Comparison of ENCODE assay signal across 1 cellular context in the genomic region with DNA sequence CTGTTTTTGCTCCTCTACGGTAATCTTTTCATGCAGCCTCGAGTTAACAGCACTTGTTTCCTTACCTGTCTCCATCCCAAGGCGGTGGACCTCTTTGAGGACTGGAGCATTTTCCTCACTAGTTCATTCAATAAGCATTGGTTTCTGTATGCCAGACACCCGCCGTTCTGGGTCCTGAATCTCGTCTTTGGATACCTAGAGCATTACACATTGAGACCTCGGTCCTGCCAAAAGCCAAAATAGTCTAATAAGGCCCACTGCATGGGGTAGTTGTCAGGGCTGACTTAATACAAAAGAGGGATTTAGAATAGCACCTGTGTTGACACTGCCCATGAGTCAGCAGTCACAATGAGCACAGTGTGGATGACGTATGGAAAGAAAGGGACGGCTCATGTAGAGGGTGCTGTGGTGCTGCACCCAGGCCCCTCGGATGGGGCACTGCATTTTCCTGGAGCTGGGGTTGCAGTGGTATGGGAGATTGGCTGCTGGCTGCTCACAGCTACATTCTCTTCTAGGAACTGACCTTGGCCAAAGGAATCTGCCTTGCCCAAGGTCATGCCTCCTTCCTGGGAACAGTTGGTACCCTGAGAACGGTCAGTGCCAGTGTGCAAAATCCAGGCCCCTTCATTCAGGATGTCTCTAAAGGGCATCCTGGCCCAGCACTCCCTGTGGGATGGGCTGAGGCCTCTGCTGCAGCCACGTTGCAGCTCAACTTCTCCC.
TF ChIP-seq lines count a peak whose summit lies in the region.

No MANE protein-coding gene starts in this region.

TF ChIP-seq in GM23338, 12 proteins besides CTCF, POLR2A, EP300 and RAD21 (continued from another document):
- TF ChIP-seq, protein P1, sequence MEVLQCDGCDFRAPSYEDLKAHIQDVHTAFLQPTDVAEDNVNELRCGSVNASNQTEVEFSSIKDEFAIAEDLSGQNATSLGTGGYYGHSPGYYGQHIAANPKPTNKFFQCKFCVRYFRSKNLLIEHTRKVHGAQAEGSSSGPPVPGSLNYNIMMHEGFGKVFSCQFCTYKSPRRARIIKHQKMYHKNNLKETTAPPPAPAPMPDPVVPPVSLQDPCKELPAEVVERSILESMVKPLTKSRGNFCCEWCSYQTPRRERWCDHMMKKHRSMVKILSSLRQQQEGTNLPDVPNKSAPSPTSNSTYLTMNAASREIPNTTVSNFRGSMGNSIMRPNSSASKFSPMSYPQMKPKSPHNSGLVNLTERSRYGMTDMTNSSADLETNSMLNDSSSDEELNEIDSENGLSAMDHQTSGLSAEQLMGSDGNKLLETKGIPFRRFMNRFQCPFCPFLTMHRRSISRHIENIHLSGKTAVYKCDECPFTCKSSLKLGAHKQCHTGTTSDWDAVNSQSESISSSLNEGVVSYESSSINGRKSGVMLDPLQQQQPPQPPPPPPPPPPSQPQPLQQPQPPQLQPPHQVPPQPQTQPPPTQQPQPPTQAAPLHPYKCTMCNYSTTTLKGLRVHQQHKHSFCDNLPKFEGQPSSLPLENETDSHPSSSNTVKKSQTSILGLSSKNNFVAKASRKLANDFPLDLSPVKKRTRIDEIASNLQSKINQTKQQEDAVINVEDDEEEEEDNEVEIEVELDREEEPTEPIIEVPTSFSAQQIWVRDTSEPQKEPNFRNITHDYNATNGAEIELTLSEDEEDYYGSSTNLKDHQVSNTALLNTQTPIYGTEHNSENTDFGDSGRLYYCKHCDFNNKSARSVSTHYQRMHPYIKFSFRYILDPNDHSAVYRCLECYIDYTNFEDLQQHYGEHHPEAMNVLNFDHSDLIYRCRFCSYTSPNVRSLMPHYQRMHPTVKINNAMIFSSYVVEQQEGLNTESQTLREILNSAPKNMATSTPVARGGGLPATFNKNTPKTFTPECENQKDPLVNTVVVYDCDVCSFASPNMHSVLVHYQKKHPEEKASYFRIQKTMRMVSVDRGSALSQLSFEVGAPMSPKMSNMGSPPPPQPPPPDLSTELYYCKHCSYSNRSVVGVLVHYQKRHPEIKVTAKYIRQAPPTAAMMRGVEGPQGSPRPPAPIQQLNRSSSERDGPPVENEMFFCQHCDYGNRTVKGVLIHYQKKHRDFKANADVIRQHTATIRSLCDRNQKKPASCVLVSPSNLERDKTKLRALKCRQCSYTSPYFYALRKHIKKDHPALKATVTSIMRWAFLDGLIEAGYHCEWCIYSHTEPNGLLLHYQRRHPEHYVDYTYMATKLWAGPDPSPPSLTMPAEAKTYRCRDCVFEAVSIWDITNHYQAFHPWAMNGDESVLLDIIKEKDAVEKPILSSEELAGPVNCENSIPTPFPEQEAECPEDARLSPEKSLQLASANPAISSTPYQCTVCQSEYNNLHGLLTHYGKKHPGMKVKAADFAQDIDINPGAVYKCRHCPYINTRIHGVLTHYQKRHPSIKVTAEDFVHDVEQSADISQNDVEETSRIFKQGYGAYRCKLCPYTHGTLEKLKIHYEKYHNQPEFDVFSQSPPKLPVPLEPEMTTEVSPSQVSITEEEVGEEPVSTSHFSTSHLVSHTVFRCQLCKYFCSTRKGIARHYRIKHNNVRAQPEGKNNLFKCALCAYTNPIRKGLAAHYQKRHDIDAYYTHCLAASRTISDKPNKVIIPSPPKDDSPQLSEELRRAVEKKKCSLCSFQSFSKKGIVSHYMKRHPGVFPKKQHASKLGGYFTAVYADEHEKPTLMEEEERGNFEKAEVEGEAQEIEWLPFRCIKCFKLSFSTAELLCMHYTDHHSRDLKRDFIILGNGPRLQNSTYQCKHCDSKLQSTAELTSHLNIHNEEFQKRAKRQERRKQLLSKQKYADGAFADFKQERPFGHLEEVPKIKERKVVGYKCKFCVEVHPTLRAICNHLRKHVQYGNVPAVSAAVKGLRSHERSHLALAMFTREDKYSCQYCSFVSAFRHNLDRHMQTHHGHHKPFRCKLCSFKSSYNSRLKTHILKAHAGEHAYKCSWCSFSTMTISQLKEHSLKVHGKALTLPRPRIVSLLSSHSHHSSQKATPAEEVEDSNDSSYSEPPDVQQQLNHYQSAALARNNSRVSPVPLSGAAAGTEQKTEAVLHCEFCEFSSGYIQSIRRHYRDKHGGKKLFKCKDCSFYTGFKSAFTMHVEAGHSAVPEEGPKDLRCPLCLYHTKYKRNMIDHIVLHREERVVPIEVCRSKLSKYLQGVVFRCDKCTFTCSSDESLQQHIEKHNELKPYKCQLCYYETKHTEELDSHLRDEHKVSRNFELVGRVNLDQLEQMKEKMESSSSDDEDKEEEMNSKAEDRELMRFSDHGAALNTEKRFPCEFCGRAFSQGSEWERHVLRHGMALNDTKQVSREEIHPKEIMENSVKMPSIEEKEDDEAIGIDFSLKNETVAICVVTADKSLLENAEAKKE (CRISPR knock-in tag; IDR thresholded peaks at IDR 0.05): no peak
- no peak for TF ChIP-seq POLR2AphosphoS5 (IDR thresholded peaks at IDR 0.05; ENCODE audit: low read depth)
- TF ChIP-seq ZNF114 (CRISPR knock-in tag; IDR thresholded peaks at IDR 0.05): no peak
- TF ChIP-seq EZH2phosphoT487 (IDR thresholded peaks at IDR 0.05; ENCODE audit: unreplicated experiment): no peak
- TF ChIP-seq, protein P2, sequence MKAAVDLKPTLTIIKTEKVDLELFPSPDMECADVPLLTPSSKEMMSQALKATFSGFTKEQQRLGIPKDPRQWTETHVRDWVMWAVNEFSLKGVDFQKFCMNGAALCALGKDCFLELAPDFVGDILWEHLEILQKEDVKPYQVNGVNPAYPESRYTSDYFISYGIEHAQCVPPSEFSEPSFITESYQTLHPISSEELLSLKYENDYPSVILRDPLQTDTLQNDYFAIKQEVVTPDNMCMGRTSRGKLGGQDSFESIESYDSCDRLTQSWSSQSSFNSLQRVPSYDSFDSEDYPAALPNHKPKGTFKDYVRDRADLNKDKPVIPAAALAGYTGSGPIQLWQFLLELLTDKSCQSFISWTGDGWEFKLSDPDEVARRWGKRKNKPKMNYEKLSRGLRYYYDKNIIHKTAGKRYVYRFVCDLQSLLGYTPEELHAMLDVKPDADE (IDR thresholded peaks at IDR 0.05): no peak
- TF ChIP-seq, protein P3, sequence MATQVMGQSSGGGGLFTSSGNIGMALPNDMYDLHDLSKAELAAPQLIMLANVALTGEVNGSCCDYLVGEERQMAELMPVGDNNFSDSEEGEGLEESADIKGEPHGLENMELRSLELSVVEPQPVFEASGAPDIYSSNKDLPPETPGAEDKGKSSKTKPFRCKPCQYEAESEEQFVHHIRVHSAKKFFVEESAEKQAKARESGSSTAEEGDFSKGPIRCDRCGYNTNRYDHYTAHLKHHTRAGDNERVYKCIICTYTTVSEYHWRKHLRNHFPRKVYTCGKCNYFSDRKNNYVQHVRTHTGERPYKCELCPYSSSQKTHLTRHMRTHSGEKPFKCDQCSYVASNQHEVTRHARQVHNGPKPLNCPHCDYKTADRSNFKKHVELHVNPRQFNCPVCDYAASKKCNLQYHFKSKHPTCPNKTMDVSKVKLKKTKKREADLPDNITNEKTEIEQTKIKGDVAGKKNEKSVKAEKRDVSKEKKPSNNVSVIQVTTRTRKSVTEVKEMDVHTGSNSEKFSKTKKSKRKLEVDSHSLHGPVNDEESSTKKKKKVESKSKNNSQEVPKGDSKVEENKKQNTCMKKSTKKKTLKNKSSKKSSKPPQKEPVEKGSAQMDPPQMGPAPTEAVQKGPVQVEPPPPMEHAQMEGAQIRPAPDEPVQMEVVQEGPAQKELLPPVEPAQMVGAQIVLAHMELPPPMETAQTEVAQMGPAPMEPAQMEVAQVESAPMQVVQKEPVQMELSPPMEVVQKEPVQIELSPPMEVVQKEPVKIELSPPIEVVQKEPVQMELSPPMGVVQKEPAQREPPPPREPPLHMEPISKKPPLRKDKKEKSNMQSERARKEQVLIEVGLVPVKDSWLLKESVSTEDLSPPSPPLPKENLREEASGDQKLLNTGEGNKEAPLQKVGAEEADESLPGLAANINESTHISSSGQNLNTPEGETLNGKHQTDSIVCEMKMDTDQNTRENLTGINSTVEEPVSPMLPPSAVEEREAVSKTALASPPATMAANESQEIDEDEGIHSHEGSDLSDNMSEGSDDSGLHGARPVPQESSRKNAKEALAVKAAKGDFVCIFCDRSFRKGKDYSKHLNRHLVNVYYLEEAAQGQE (IDR thresholded peaks at IDR 0.05; ENCODE audit: unreplicated experiment): no peak
- TF ChIP-seq NANOG (IDR thresholded peaks at IDR 0.05; ENCODE audit: borderline replicate concordance): no peak
- no peak for TF ChIP-seq STAT1 (IDR thresholded peaks at IDR 0.05; ENCODE audit: unreplicated experiment)
- no peak for TF ChIP-seq EZH2 (IDR thresholded peaks at IDR 0.05; ENCODE audit: low read depth, unreplicated experiment)
- no peak for TF ChIP-seq JUNB (IDR thresholded peaks at IDR 0.05; ENCODE audit: unreplicated experiment)
